Comparison of ENCODE assay signal across 4 cellular contexts in genomic region chr4:87488666-87489065, GRCh38. TPM values are rescaled to one million over a fixed set of nuclear protein-coding genes. Genes with fewer than 3 reads are reported as not detected.
"Had no signal": no experiment of that assay in that cellular context is flagged by ENCODE, and none has a peak within 500 bp of the region (broad histone marks: within the 10 kb centered on the region; RNA-seq: fewer than 3 reads in every experiment).

No MANE protein-coding gene starts in this region.

RNA-seq across cellular contexts. Expression of gene SPARCL1, which starts 40.5 kb away (rescaled TPM):
- total RNA-seq: activated naive CD4-positive, alpha-beta T cell treated with anti-CD3 and anti-CD28 coated beads, Interleukin-2, amount 50 U/mL, for 72 hours; activated T-cell treated with anti-CD3 and anti-CD28 coated beads, Interleukin-2, amount 50 U/mL, for 72 hours; endothelial cell of umbilical vein; T-helper 1 cell treated with Interleukin-12 subunit alpha and Interleukin-12 subunit beta and Interleukin-4 antibody, amounts not matched to agents 30 ng/mL and 1 ng/mL, for 36 hours had no signal
- polyA plus RNA-seq: endothelial cell of umbilical vein had no signal
